ENCODE assay signal across 1 cellular context in the genomic region with DNA sequence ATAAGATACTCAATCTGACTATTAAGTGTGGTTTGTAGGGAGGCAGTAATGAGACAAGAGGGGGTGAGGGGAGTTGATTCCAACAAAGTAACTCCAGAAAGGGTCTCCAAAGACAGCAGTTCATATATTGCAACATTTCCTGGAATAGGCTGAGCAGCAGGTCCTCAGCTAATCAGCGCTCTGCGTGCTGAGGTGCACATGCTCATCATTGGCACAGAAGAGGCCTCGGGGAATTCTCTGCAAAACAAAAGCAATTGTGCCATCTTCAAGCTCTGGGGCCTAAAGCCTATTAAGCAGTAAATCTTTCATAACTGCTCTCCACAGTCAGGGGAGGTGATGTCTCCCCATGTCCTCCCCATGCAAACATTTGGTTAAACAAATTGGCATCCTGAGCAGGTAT.
TF ChIP-seq lines count a peak whose summit lies in the region.

No MANE protein-coding gene starts in this region.

TF ChIP-seq in IMR-90, 13 proteins besides CTCF, POLR2A, EP300 and RAD21:
- TF ChIP-seq RFX5 (IDR thresholded peaks at IDR 0.05; ENCODE audit: low read depth, low read length): no peak
- TF ChIP-seq, protein P1, sequence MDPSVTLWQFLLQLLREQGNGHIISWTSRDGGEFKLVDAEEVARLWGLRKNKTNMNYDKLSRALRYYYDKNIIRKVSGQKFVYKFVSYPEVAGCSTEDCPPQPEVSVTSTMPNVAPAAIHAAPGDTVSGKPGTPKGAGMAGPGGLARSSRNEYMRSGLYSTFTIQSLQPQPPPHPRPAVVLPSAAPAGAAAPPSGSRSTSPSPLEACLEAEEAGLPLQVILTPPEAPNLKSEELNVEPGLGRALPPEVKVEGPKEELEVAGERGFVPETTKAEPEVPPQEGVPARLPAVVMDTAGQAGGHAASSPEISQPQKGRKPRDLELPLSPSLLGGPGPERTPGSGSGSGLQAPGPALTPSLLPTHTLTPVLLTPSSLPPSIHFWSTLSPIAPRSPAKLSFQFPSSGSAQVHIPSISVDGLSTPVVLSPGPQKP (IDR thresholded peaks at IDR 0.05; ENCODE audit: borderline replicate concordance, low read depth, low read length): no peak
- TF ChIP-seq RCOR1 (IDR thresholded peaks at IDR 0.05; ENCODE audit: insufficient replicate concordance, low read length): no peak
- TF ChIP-seq SMC3 (IDR thresholded peaks at IDR 0.05; ENCODE audit: low read depth, low read length): no peak
- TF ChIP-seq CEBPB (IDR thresholded peaks at IDR 0.05; ENCODE audit: low read depth, low read length): no peak
- no peak for TF ChIP-seq MAFK (IDR thresholded peaks at IDR 0.05; ENCODE audit: low read depth, low read length)
- no peak for TF ChIP-seq MXI1 (IDR thresholded peaks at IDR 0.05; ENCODE audit: borderline replicate concordance, low read depth, low read length)
- TF ChIP-seq CHD1 (IDR thresholded peaks at IDR 0.05; ENCODE audit: low read depth, low read length): no peak
- no peak for TF ChIP-seq BHLHE40 (IDR thresholded peaks at IDR 0.05; ENCODE audit: low read depth, low read length)
- TF ChIP-seq FOS (IDR thresholded peaks at IDR 0.05; ENCODE audit: low read depth, low read length): no peak
- no peak for TF ChIP-seq MAZ (IDR thresholded peaks at IDR 0.05; ENCODE audit: borderline replicate concordance, low read depth, low read length)
- TF ChIP-seq NFE2L2 (IDR thresholded peaks at IDR 0.05; ENCODE audit: low read depth, low read length): no peak
- TF ChIP-seq, protein P2, sequence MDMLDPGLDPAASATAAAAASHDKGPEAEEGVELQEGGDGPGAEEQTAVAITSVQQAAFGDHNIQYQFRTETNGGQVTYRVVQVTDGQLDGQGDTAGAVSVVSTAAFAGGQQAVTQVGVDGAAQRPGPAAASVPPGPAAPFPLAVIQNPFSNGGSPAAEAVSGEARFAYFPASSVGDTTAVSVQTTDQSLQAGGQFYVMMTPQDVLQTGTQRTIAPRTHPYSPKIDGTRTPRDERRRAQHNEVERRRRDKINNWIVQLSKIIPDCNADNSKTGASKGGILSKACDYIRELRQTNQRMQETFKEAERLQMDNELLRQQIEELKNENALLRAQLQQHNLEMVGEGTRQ (IDR thresholded peaks at IDR 0.05; ENCODE audit: low read depth, low read length): no peak
TF ChIP-seq in IMR-90: peak in this region for 0.
